In genomic region chr10:97882142-97883091, GRCh38 we compare ENCODE assay signal across 8 cellular contexts. TPM values are rescaled to one million over a fixed set of nuclear protein-coding genes. Genes with fewer than 3 reads are reported as not detected.
DNase-seq lines count a peak whose midpoint lies in the region; ATAC-seq, FAIRE-seq and TF ChIP-seq lines count a peak whose summit lies in the region.

No MANE protein-coding gene starts in this region.

- CTCF ChIA-PET in naive thymus-derived CD4-positive, alpha-beta T cell (lab: Charles Lee) = no interaction called here

- H3K27ac ChIP-seq in naive thymus-derived CD4-positive, alpha-beta T cell (ENCODE audit: low read depth, low read length) = no peak overlapping the region

- no peak overlapping the region for H3K27ac Mint-ChIP-seq in naive thymus-derived CD4-positive, alpha-beta T cell

- FAIRE-seq in HTR-8/SVneo (lab: Jason Lieb, UNC) = peak; percentile 93

- DNase-seq in COLO829 (ENCODE audit: low spot score) (peak; percentile 91), HTR-8/SVneo (ENCODE audit: insufficient read length, low spot score) (peak; percentile 82), cardiac fibroblast (ENCODE audit: low read depth in 2 of 2) (peak; percentile 65), iPS-NIHi7 (ENCODE audit: extremely low spot score) (no peak)
- no peak for DNase-seq in naive thymus-derived CD4-positive, alpha-beta T cell

- TF ChIP-seq CTCF in cardiac fibroblast (IDR thresholded peaks at IDR 0.05; ENCODE audit: low read depth, low read length) = no peak

- no peaks in the 10 kb centered on the region for H3K27me3 ChIP-seq in naive thymus-derived CD4-positive, alpha-beta T cell (ENCODE audit: control insufficient read depth in 2 of 2, insufficient read depth in 2 of 2, low read length in 2 of 2)

- peaks cover 2 to 14% (median 8%) of the 10 kb centered on the region in 5 donors for H3K27me3 Mint-ChIP-seq in naive thymus-derived CD4-positive, alpha-beta T cell

- H3K4me3 ChIP-seq in cardiac fibroblast (replicated peaks in 1 of 2; ENCODE audit: low read depth in 2 of 2, low read length in 2 of 2) = no peak overlapping the region
- H3K4me3 ChIP-seq in naive thymus-derived CD4-positive, alpha-beta T cell (ENCODE audit: low read length) = no peak overlapping the region

- peaks cover 0 to 4% (median 0%) of the 10 kb centered on the region in 11 donors for H3K9me3 Mint-ChIP-seq in naive thymus-derived CD4-positive, alpha-beta T cell

- H3K4me1 Mint-ChIP-seq in naive thymus-derived CD4-positive, alpha-beta T cell = peaks cover 0 to 6% (median 0%) of the 10 kb centered on the region in 7 donors

- H3K4me3 Mint-ChIP-seq in naive thymus-derived CD4-positive, alpha-beta T cell = no peak overlapping the region

- no peaks in the 10 kb centered on the region for H3K9me3 ChIP-seq in naive thymus-derived CD4-positive, alpha-beta T cell (ENCODE audit: control insufficient read depth in 2 of 3, low read length in 3 of 3)

- no peaks in the 10 kb centered on the region for H3K36me3 Mint-ChIP-seq in naive thymus-derived CD4-positive, alpha-beta T cell

- peak; percentile 32 for ATAC-seq in naive thymus-derived CD4-positive, alpha-beta T cell
- ATAC-seq in GM18502 (IDR thresholded peaks at IDR 0.05; ENCODE audit: poor library complexity, unreplicated experiment) (no peak), HG02610 (IDR thresholded peaks at IDR 0.05; ENCODE audit: unreplicated experiment) (no peak), GM18519 (IDR thresholded peaks at IDR 0.05; ENCODE audit: low FRiP score, unreplicated experiment) (no peak)

- no peaks in the 10 kb centered on the region for H3K4me1 ChIP-seq in naive thymus-derived CD4-positive, alpha-beta T cell (ENCODE audit: control insufficient read depth in 2 of 2, insufficient read depth in 2 of 2, low read length in 2 of 2)

- no peaks in the 10 kb centered on the region for H3K36me3 ChIP-seq in naive thymus-derived CD4-positive, alpha-beta T cell (ENCODE audit: control insufficient read depth in 2 of 3, insufficient read depth in 3 of 3, low read length in 3 of 3)

- POLR2A ChIA-PET in naive thymus-derived CD4-positive, alpha-beta T cell (lab: Charles Lee) = no interaction called here

- intact Hi-C loops in naive thymus-derived CD4-positive, alpha-beta T cell (cut with micrococcal nuclease) = no loop called here

RNA-seq across cellular contexts. Expression of gene GOLGA7B, which starts 32.8 kb away (rescaled TPM):
- total RNA-seq in naive thymus-derived CD4-positive, alpha-beta T cell = 1 to 10 TPM; 5.8 to 8.5 (median 6.5) TPM
- 1 to 10 TPM in 1 of 2 donors, under 1 TPM in 1; 0.62 to 1.6 TPM for polyA plus RNA-seq in naive thymus-derived CD4-positive, alpha-beta T cell

Comparison
In these comparisons a context has a peak if more than half of its experiments do, and no peak if none do; other contexts are left out.
1. DNase-seq: peak in COLO829 (single experiment), HTR-8/SVneo (single experiment) and cardiac fibroblast (2 of 2); none in naive thymus-derived CD4-positive, alpha-beta T cell (0 of 9) and iPS-NIHi7 (single experiment).